ENCODE assay signal across 9 cellular contexts in genomic region chr1:182601926-182602325, GRCh38.
DNase-seq lines count a peak whose midpoint lies in the region; ATAC-seq and TF ChIP-seq lines count a peak whose summit lies in the region.
"Had no signal": no experiment of that assay in that cellular context is flagged by ENCODE, and none has a peak within 500 bp of the region (broad histone marks: within the 10 kb centered on the region; RNA-seq: fewer than 3 reads in every experiment).

No MANE protein-coding gene starts in this region.

- H3K27me3 ChIP-seq in BLaER1 (no peaks in the 10 kb centered on the region), WERI-Rb-1 (ENCODE audit: insufficient read depth, low read depth, severe bottlenecking) (no peaks in the 10 kb centered on the region), muscle layer of colon (ENCODE audit: control insufficient read depth in 1 of 2, insufficient read depth in 2 of 2, low read length in 2 of 2) (no peaks in the 10 kb centered on the region)

- H3K9me3 ChIP-seq in BLaER1, result no peaks in the 10 kb centered on the region
- no peaks in the 10 kb centered on the region for H3K9me3 ChIP-seq in WERI-Rb-1 (ENCODE audit: severe bottlenecking)
- H3K9me3 ChIP-seq in muscle layer of colon (ENCODE audit: low read length), result no peaks in the 10 kb centered on the region

- peak overlapping the region; percentile 94 for H3K4me2 ChIP-seq in BLaER1

- peaks cover 42% of the 10 kb centered on the region for H4K20me1 ChIP-seq in BLaER1

- H3K9ac ChIP-seq in BLaER1 (peak overlapping the region; percentile 80), muscle layer of colon (ENCODE audit: low read length) (peak overlapping the region; percentile 8)

- H3K4me1 ChIP-seq in BLaER1 (peaks cover 70% of the 10 kb centered on the region), muscle layer of colon (ENCODE audit: insufficient read depth, low read length) (peaks cover 23% of the 10 kb centered on the region)

- H3K27ac ChIP-seq in BLaER1 (peak overlapping the region; percentile 62), WERI-Rb-1 (peak overlapping the region; percentile 51), muscle layer of colon (ENCODE audit: low read depth, low read length) (no peak overlapping the region)

- no peak for DNase-seq in WERI-Rb-1
- no peak for DNase-seq in NCI-H187 treated with DMSO at 0.1 percent for 48 hours (lab: John Stamatoyannopoulos, UW)
- DNase-seq in activated CD4-positive, alpha-beta T cell treated with anti-CD3 and anti-CD28 coated beads, Interleukin-2, amount 50 U/mL, for 4 hours, result no peak
- DNase-seq in OCI-M2 (lab: John Stamatoyannopoulos, UW; ENCODE audit: unreplicated experiment), result no peak

- no peak for TF ChIP-seq CTCF in GM12875 (IDR thresholded peaks at IDR 0.05; ENCODE audit: borderline replicate concordance, insufficient read depth, low read depth, low read length)
- no peak for TF ChIP-seq CTCF in WERI-Rb-1 (IDR thresholded peaks at IDR 0.05; ENCODE audit: low read depth, low read length)

- no peak for ATAC-seq in HG02763 (IDR thresholded peaks at IDR 0.05; ENCODE audit: unreplicated experiment)
- ATAC-seq: activated T-cell treated with anti-CD3 and anti-CD28 coated beads, Interleukin-2, amount 50 U/mL, for 72 hours had no signal

- peak overlapping the region; percentile 76 for H3K4me3 ChIP-seq in BLaER1
- peak overlapping the region; percentile 94 for H3K4me3 ChIP-seq in GM12875 (ENCODE audit: low read depth, low read length)
- H3K4me3 ChIP-seq in WERI-Rb-1 (ENCODE audit: low read depth, low read length), result no peak overlapping the region
- H3K4me3 ChIP-seq in muscle layer of colon (ENCODE audit: low read depth in 1 of 2, low read length in 2 of 2), result peak overlapping the region in 1 of 2 donors; percentile 10

- H3K36me3 ChIP-seq in BLaER1, result peaks cover 37% of the 10 kb centered on the region
- no peaks in the 10 kb centered on the region for H3K36me3 ChIP-seq in WERI-Rb-1
- no peaks in the 10 kb centered on the region for H3K36me3 ChIP-seq in muscle layer of colon (ENCODE audit: insufficient read depth, low read length)
